In the genomic region with DNA sequence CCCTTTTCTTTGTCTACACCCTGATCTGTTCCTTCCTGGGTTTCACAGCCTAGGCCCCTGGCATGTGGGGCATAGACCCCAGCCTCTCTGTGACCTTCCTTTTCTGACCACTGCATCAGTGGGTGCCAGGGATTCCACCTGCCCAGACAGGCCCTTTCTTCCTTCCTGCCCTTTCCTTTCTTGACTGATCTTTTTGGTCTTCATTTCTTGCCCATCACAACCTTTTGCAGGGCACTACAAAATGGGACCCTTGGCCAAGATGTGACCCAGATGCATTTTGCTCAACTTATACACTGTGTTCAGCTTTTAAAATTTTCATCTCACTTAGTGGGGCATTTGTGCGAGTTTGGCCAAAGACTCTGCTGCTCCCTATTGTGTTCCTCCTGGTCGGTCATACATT, we compare ENCODE assay signal across 22 cellular contexts.
DNase-seq lines count a peak whose midpoint lies in the region; ATAC-seq, FAIRE-seq and TF ChIP-seq lines count a peak whose summit lies in the region.
"Had no signal": no experiment of that assay in that cellular context is flagged by ENCODE, and none has a peak within 500 bp of the region (broad histone marks: within the 10 kb centered on the region; RNA-seq: fewer than 3 reads in every experiment).

No MANE protein-coding gene starts in this region.

- no peaks in the 10 kb centered on the region for H3K27me3 Mint-ChIP-seq in activated T-cell treated with anti-CD3 and anti-CD28 coated beads, Interleukin-2, amount 50 U/mL, for 4 hours (ENCODE audit: low read depth)
- H3K27me3 Mint-ChIP-seq in activated naive CD8-positive, alpha-beta T cell treated with anti-CD3 and anti-CD28 coated beads, Interleukin-2, amount 50 U/mL, for 24 hours: no peaks in the 10 kb centered on the region
- H3K27me3 Mint-ChIP-seq in osteocyte (ENCODE audit: unreplicated experiment): no peaks in the 10 kb centered on the region

- no peak for DNase-seq in activated T-cell treated with anti-CD3 and anti-CD28 coated beads, Interleukin-2, amount 50 U/mL, for 4 hours
- DNase-seq in activated T-cell treated with anti-CD3 and anti-CD28 coated beads for 4 hours (no peak), urothelium cell line (ENCODE audit: low spot score) (no peak), osteocyte (ENCODE audit: extremely low spot score, unreplicated experiment) (no peak), SW480 (ENCODE audit: low spot score) (no peak)
- DNase-seq in activated naive CD8-positive, alpha-beta T cell treated with anti-CD3 and anti-CD28 coated beads, Interleukin-2, amount 50 U/mL, for 24 hours: no peak
- no peak for DNase-seq in stimulated activated effector memory CD8-positive, alpha-beta T cell treated with anti-CD3 and anti-CD28 coated beads, Interleukin-12 subunit alpha, Interleukin-12 subunit beta, amount 100 ng/mL, for 72 hours (ENCODE audit: low spot score in 2 of 2)
- DNase-seq: ACHN; adrenal gland; DMS79; erythroblast; gastrocnemius medialis; kidney; mesenchymal stem cell; NCI-H1417 treated with DMSO at 0.1 percent for 48 hours; NCI-H526; psoas muscle; stimulated activated CD4-positive, alpha-beta T cell treated with anti-CD3 and anti-CD28 coated beads, Interleukin-2, amount 100 ng/mL, for 48 hours had no signal

- peaks cover 99% of the 10 kb centered on the region for H3K4me1 Mint-ChIP-seq in activated T-cell treated with anti-CD3 and anti-CD28 coated beads, Interleukin-2, amount 50 U/mL, for 4 hours (ENCODE audit: low read depth)
- peaks cover 99% of the 10 kb centered on the region for H3K4me1 Mint-ChIP-seq in activated naive CD8-positive, alpha-beta T cell treated with anti-CD3 and anti-CD28 coated beads, Interleukin-2, amount 50 U/mL, for 24 hours
- peaks cover 93% of the 10 kb centered on the region for H3K4me1 Mint-ChIP-seq in stimulated activated effector memory CD8-positive, alpha-beta T cell treated with anti-CD3 and anti-CD28 coated beads, Interleukin-12 subunit alpha, Interleukin-12 subunit beta, amount 100 ng/mL, for 72 hours
- peaks cover 27% of the 10 kb centered on the region for H3K4me1 Mint-ChIP-seq in osteocyte (ENCODE audit: unreplicated experiment)

- no peak overlapping the region for H3K4me3 ChIP-seq in Loucy (ENCODE audit: low read length, poor library complexity, severe bottlenecking)
- H3K4me3 ChIP-seq: adrenal gland, gastrocnemius medialis, psoas muscle had no signal

- H3K27ac Mint-ChIP-seq in activated naive CD8-positive, alpha-beta T cell treated with anti-CD3 and anti-CD28 coated beads, Interleukin-2, amount 50 U/mL, for 24 hours: peak overlapping the region; percentile 79
- H3K27ac Mint-ChIP-seq in stimulated activated effector memory CD8-positive, alpha-beta T cell treated with anti-CD3 and anti-CD28 coated beads, Interleukin-12 subunit alpha, Interleukin-12 subunit beta, amount 100 ng/mL, for 72 hours: peak overlapping the region; percentile 69
- H3K27ac Mint-ChIP-seq in osteocyte (ENCODE audit: unreplicated experiment): no peak overlapping the region

- no peaks in the 10 kb centered on the region for H3F3A ChIP-seq in Loucy (ENCODE audit: low read depth)

- H3K36me3 ChIP-seq in Loucy (ENCODE audit: insufficient read depth, low read length): no peaks in the 10 kb centered on the region
- H3K36me3 ChIP-seq: adrenal gland, gastrocnemius medialis had no signal

- ATAC-seq in activated T-cell treated with anti-CD3 and anti-CD28 coated beads, Interleukin-2, amount 50 U/mL, for 4 hours: no peak
- no peak for ATAC-seq in activated naive CD8-positive, alpha-beta T cell treated with anti-CD3 and anti-CD28 coated beads, Interleukin-2, amount 50 U/mL, for 24 hours
- no peak for ATAC-seq in stimulated activated effector memory CD8-positive, alpha-beta T cell treated with anti-CD3 and anti-CD28 coated beads, Interleukin-12 subunit alpha, Interleukin-12 subunit beta, amount 100 ng/mL, for 72 hours
- ATAC-seq: gastrocnemius medialis, HCT116, HepG2, psoas muscle had no signal

- H3K27me3 ChIP-seq in Loucy (ENCODE audit: insufficient read depth, low read length, poor library complexity, severe bottlenecking): no peaks in the 10 kb centered on the region
- H3K27me3 ChIP-seq: adrenal gland, gastrocnemius medialis had no signal

- peaks cover 83% of the 10 kb centered on the region for H3K4me1 ChIP-seq in Loucy (ENCODE audit: insufficient read depth, low read length, poor library complexity, severe bottlenecking)
- H3K4me1 ChIP-seq: adrenal gland, gastrocnemius medialis, psoas muscle had no signal

- no peak overlapping the region for H2AFZ ChIP-seq in Loucy (ENCODE audit: low read length)

- peaks cover 100% of the 10 kb centered on the region for H3K79me2 ChIP-seq in Loucy (ENCODE audit: insufficient read depth, low read length)

- H3K36me3 Mint-ChIP-seq in activated T-cell treated with anti-CD3 and anti-CD28 coated beads, Interleukin-2, amount 50 U/mL, for 4 hours (ENCODE audit: insufficient read depth): peaks cover 38% of the 10 kb centered on the region
- peaks cover 34% of the 10 kb centered on the region for H3K36me3 Mint-ChIP-seq in activated naive CD8-positive, alpha-beta T cell treated with anti-CD3 and anti-CD28 coated beads, Interleukin-2, amount 50 U/mL, for 24 hours (ENCODE audit: low read depth)
- peaks cover 77% of the 10 kb centered on the region for H3K36me3 Mint-ChIP-seq in stimulated activated effector memory CD8-positive, alpha-beta T cell treated with anti-CD3 and anti-CD28 coated beads, Interleukin-12 subunit alpha, Interleukin-12 subunit beta, amount 100 ng/mL, for 72 hours
- H3K36me3 Mint-ChIP-seq in osteocyte (ENCODE audit: unreplicated experiment): no peaks in the 10 kb centered on the region

- H3K9ac ChIP-seq in Loucy (ENCODE audit: low read depth, low read length, poor library complexity, severe bottlenecking): peak overlapping the region; percentile 39

- no peak for TF ChIP-seq CTCF in Loucy (conservative IDR thresholded peaks at IDR 0.05; ENCODE audit: low read length)
- TF ChIP-seq CTCF in osteocyte (IDR thresholded peaks at IDR 0.05): no peak

- no peaks in the 10 kb centered on the region for H4K20me1 ChIP-seq in Loucy (ENCODE audit: insufficient read depth, low read length, poor library complexity, severe bottlenecking)

- H3K4me3 Mint-ChIP-seq in activated T-cell treated with anti-CD3 and anti-CD28 coated beads, Interleukin-2, amount 50 U/mL, for 4 hours: peak overlapping the region; percentile 37
- no peak overlapping the region for H3K4me3 Mint-ChIP-seq in activated naive CD8-positive, alpha-beta T cell treated with anti-CD3 and anti-CD28 coated beads, Interleukin-2, amount 50 U/mL, for 24 hours
- peak overlapping the region; percentile 23 for H3K4me3 Mint-ChIP-seq in stimulated activated effector memory CD8-positive, alpha-beta T cell treated with anti-CD3 and anti-CD28 coated beads, Interleukin-12 subunit alpha, Interleukin-12 subunit beta, amount 100 ng/mL, for 72 hours
- H3K4me3 Mint-ChIP-seq in osteocyte (ENCODE audit: unreplicated experiment): no peak overlapping the region

- no peaks in the 10 kb centered on the region for H3K9me2 ChIP-seq in Loucy (replicated peaks; ENCODE audit: low read depth, low read length)

- FAIRE-seq in urothelium cell line (lab: Jason Lieb, UNC): no peak
- FAIRE-seq: bronchial epithelial cell, HepG2, kidney had no signal

- no peaks in the 10 kb centered on the region for H3K9me3 ChIP-seq in Loucy (ENCODE audit: insufficient read depth, low read depth, low read length)
- H3K9me3 ChIP-seq: adrenal gland, gastrocnemius medialis, psoas muscle had no signal

- H3K4me2 ChIP-seq in Loucy (ENCODE audit: low read depth, low read length, poor library complexity, severe bottlenecking): peak overlapping the region; percentile 57

- no peaks in the 10 kb centered on the region for H3K9me3 Mint-ChIP-seq in activated T-cell treated with anti-CD3 and anti-CD28 coated beads, Interleukin-2, amount 50 U/mL, for 4 hours
- H3K9me3 Mint-ChIP-seq in activated naive CD8-positive, alpha-beta T cell treated with anti-CD3 and anti-CD28 coated beads, Interleukin-2, amount 50 U/mL, for 24 hours: no peaks in the 10 kb centered on the region
- H3K9me3 Mint-ChIP-seq in stimulated activated effector memory CD8-positive, alpha-beta T cell treated with anti-CD3 and anti-CD28 coated beads, Interleukin-12 subunit alpha, Interleukin-12 subunit beta, amount 100 ng/mL, for 72 hours: no peaks in the 10 kb centered on the region
- H3K9me3 Mint-ChIP-seq in osteocyte (ENCODE audit: unreplicated experiment): no peaks in the 10 kb centered on the region

Comparison
In these comparisons a context has a peak if more than half of its experiments do, and no peak if none do; other contexts are left out.
1. H3K4me3 Mint-ChIP-seq: peak in activated T-cell treated with anti-CD3 and anti-CD28 coated beads, Interleukin-2, amount 50 U/mL, for 4 hours (single experiment) and stimulated activated effector memory CD8-positive, alpha-beta T cell treated with anti-CD3 and anti-CD28 coated beads, Interleukin-12 subunit alpha, Interleukin-12 subunit beta, amount 100 ng/mL, for 72 hours (single experiment); none in activated naive CD8-positive, alpha-beta T cell treated with anti-CD3 and anti-CD28 coated beads, Interleukin-2, amount 50 U/mL, for 24 hours (single experiment) and osteocyte (single experiment).